Comparison of ENCODE assay signal across 8 cellular contexts in the genomic region with DNA sequence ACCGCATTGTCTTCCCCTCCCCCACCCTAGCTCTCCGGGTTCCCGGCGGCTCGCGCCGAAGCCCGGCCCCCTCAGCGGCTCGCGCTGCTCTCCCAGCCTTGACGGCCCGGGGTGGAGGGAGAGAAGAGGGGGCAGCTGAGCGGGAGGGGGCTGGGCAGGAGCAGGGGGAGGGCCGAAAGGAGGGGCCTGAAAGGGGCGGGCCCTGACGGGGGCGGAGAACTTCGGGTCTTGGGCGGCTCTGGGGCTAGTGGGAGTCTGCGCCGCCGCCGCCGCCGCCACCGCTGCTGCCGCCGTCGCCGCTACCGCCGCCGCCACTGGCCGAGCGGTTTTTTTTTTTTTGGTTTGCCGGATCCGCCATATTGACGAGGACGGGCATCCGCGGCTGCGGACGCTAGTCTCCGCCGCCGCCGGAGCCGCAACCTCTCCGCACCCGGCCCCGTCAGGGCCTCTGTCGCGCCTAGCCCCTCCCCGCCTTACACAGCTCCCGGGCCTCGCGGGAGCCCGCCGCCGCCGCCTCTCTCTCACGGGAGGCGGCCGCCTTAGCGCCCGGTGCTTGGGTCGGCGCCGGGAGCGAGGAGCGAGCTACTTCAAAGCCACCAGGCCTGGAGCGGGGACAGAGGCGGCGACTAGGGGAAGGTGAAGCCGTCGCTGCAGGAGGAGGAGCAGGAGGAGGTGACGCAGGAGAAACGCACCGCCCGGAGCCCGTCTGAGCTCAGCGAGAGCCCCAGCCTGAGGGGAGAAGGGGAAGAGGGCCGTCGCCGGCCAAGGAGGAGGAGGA. TPM values are rescaled to one million over a fixed set of nuclear protein-coding genes. Genes with fewer than 3 reads are reported as not detected.
A peak's percentile ranks its signal among the peaks of the same experiment; 100 is the strongest.
DNase-seq lines count a peak whose midpoint lies in the region; ATAC-seq, FAIRE-seq and TF ChIP-seq lines count a peak whose summit lies in the region.

A gene with protein sequence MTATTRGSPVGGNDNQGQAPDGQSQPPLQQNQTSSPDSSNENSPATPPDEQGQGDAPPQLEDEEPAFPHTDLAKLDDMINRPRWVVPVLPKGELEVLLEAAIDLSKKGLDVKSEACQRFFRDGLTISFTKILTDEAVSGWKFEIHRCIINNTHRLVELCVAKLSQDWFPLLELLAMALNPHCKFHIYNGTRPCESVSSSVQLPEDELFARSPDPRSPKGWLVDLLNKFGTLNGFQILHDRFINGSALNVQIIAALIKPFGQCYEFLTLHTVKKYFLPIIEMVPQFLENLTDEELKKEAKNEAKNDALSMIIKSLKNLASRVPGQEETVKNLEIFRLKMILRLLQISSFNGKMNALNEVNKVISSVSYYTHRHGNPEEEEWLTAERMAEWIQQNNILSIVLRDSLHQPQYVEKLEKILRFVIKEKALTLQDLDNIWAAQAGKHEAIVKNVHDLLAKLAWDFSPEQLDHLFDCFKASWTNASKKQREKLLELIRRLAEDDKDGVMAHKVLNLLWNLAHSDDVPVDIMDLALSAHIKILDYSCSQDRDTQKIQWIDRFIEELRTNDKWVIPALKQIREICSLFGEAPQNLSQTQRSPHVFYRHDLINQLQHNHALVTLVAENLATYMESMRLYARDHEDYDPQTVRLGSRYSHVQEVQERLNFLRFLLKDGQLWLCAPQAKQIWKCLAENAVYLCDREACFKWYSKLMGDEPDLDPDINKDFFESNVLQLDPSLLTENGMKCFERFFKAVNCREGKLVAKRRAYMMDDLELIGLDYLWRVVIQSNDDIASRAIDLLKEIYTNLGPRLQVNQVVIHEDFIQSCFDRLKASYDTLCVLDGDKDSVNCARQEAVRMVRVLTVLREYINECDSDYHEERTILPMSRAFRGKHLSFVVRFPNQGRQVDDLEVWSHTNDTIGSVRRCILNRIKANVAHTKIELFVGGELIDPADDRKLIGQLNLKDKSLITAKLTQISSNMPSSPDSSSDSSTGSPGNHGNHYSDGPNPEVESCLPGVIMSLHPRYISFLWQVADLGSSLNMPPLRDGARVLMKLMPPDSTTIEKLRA (N-terminal part only) (plus strand): TSS at position 341 of the 778 bp plus-strand sequence. CDS start 38,184 bp downstream, outside the sequence.

- peak within 1 kb of the TSS; percentile 92 for H3K4me3 Mint-ChIP-seq in T-helper 17 cell

- H3K36me3 Mint-ChIP-seq in T-helper 17 cell (ENCODE audit: low read depth), result no peaks in the 10 kb centered on the region

- ATAC-seq in HG02759 (IDR thresholded peaks at IDR 0.05; ENCODE audit: unreplicated experiment), result peak; percentile 58
- peak; percentile 73 for ATAC-seq in T-helper 17 cell
- ATAC-seq in left ventricle myocardium superior, result peak; percentile 90

- H3K9me3 ChIP-seq in T-helper 17 cell (ENCODE audit: control insufficient read depth, low read length, poor library complexity, severe bottlenecking), result no peaks in the 10 kb centered on the region

- peak within 1 kb of the TSS; percentile 94 for H3K27ac Mint-ChIP-seq in T-helper 17 cell

- DNase-seq in GM12892 (ENCODE audit: insufficient read length) (peak; percentile 57), NCI-H1417 (lab: John Stamatoyannopoulos, UW) (peak; percentile 59 to 97 (median 97)), T-helper 17 cell (peak; percentile 73 to 84 (median 75)), amygdala (lab: John Stamatoyannopoulos, UW) (peak in 55 of 56 donors; percentile 7 to 97 (median 82)), left ventricle myocardium superior (peak; percentile 91), pulmonary artery endothelial cell (ENCODE audit: low read depth, low spot score) (peak; percentile 71), urothelium cell line (ENCODE audit: low spot score) (peak; percentile 84)

- peak; percentile 70 for TF ChIP-seq POLR2A in GM12892 (IDR thresholded peaks at IDR 0.05; ENCODE audit: low read depth, low read length)

- peaks cover 14% of the 10 kb centered on the region for H3K4me1 Mint-ChIP-seq in T-helper 17 cell

- intact Hi-C loops in left ventricle myocardium superior (cut with micrococcal nuclease), result no loop called here

- FAIRE-seq in GM12892 (lab: Jason Lieb, UNC) (no peak), urothelium cell line (lab: Jason Lieb, UNC) (no peak)

- no peaks in the 10 kb centered on the region for H3K27me3 Mint-ChIP-seq in T-helper 17 cell

RNA-seq across cellular contexts. Expression of the gene that starts here (rescaled TPM):
- 30.4 TPM for polyA plus RNA-seq in GM12892 (2012; ENCODE audit: missing spikeins)
- total RNA-seq in T-helper 17 cell (10 to 100 TPM; 69.1 to 86.2 TPM), left ventricle myocardium superior (51.7 TPM), pulmonary artery endothelial cell (120 and 144 TPM in 2 replicates)

Comparison
In these comparisons a context has a peak if more than half of its experiments do, and no peak if none do; other contexts are left out.
1. Peak in every context shown above with its lines: DNase-seq and ATAC-seq.